Comparison of ENCODE assay signal across 19 cellular contexts in the genomic region with DNA sequence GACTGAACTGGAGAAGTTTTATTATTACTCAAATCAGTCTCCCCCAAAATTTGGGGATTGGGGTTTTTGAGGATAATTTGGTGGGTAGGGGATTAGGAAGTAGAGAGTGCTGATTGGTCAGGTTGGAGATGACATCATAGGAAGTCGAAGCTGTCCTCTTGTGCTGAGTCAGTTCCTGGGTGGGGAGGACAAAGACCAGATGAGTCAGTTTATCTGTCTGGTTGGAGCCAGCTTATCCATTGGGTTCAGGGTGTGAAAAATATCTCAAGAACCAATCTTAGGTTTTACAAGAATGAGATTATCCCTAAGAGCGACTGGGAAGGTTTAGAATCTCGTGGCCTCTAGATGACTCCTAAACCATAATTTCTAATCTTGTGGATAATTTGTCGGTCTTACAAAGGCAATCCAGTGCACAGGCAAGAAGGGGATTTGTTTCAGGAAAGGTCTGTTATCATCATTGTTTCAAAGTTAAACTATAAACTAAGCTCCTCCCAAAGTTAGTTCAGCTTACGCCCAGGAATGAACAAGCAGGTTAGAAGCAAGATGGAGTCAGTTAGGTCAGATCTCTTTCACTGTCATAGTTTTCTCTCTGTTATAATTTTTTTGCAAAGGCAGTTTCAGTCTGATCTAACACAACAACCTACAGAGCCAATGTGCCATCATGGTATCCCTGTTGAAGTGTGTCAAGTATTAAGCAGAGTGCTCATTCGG.
DNase-seq lines count a peak whose midpoint lies in the region; ATAC-seq, FAIRE-seq and TF ChIP-seq lines count a peak whose summit lies in the region.
"Had no signal": no experiment of that assay in that cellular context is flagged by ENCODE, and none has a peak within 500 bp of the region (broad histone marks: within the 10 kb centered on the region; RNA-seq: fewer than 3 reads in every experiment).

No MANE protein-coding gene starts in this region.

- CTCF ChIA-PET in HepG2 (lab: Yijun Ruan, JAX; ENCODE audit: low intra/inter-chr PET ratio, low total read pairs), result no interaction called here
- CTCF ChIA-PET in endothelial cell of umbilical vein (lab: Charles Lee), result no interaction called here

- BruUV-seq in HepG2 (replicated peaks; lab: Mats Ljungman, UMichigan), result no TSS peak
- no TSS peak for BruUV-seq in endothelial cell of umbilical vein (replicated peaks; lab: Mats Ljungman, UMichigan)

- 7% methylated on average over 6 of the region's 6 CpGs for WGBS in HepG2 (ENCODE audit: low lambda C conversion rate)
- 77% methylated on average over 6 of the region's 6 CpGs for WGBS in right lobe of liver (ENCODE audit: insufficient coverage, low coverage, low lambda C conversion rate, missing lambda C conversion rate)

- TF ChIP-seq CTCF in HepG2 (CRISPR knock-in tag; IDR thresholded peaks at IDR 0.05) (no peak), right lobe of liver (IDR thresholded peaks at IDR 0.05) (no peak), endothelial cell of umbilical vein (IDR thresholded peaks at IDR 0.05; ENCODE audit: extremely low read depth in 1 of 2, insufficient read depth in 1 of 2, low read depth in 1 of 2, low read length in 2 of 2) (no peak)

- DNase-seq in HepG2 (ENCODE audit: low spot score), result no peak
- no peak for DNase-seq in right lobe of liver
- peak; percentile 8 for DNase-seq in RPMI7951 (ENCODE audit: low read depth)
- DNase-seq in endothelial cell of umbilical vein (ENCODE audit: low read depth, low spot score), result no peak
- DNase-seq in stimulated activated CD4-positive, alpha-beta T cell treated with anti-CD3 and anti-CD28 coated beads, Interleukin-2, amount 100 ng/mL, for 24 hours, result no peak
- DNase-seq in sciatic nerve (ENCODE audit: low spot score), result no peak
- DNase-seq in KBM-7, result no peak
- DNase-seq: COR-L47, DMS153, NCI-H1417 treated with DMSO at 0.1 percent for 48 hours, NCI-H2029 treated with DMSO at 0.1 percent for 48 hours, NCI-H345, SIG-M5 had no signal

- TF ChIP-seq RAD21 in HepG2 (CRISPR knock-in tag; IDR thresholded peaks at IDR 0.05), result no peak

- dilution Hi-C loops in endothelial cell of umbilical vein (cut with MboI; ENCODE audit: extremely low pct_ligation_motif_present, low sequenced_read_pairs), result no loop called here

- H3K9ac ChIP-seq in HepG2 (ENCODE audit: insufficient read depth, low read depth, low read length) (no peak overlapping the region), endothelial cell of umbilical vein (replicated peaks; ENCODE audit: extremely low read depth, insufficient read depth, low read length) (no peak overlapping the region)

- no peak for TF ChIP-seq POLR2A in HepG2 (IDR thresholded peaks at IDR 0.05; ENCODE audit: insufficient read depth in 1 of 2, low read depth in 2 of 2, low read length in 2 of 2)
- TF ChIP-seq POLR2A in right lobe of liver (IDR thresholded peaks at IDR 0.05), result no peak
- no peak for TF ChIP-seq POLR2A in endothelial cell of umbilical vein (IDR thresholded peaks at IDR 0.05; ENCODE audit: low read depth, low read length)

- in situ Hi-C loops in HepG2 (cut with HindIII; ENCODE audit: extremely low pct_ligation_motif_present, low pct_unique_long_range_greater_than_20kb) (no loop called here), KBM-7 (cut with MboI; ENCODE audit: low pct_unique_long_range_greater_than_20kb, low sequenced_read_pairs) (no loop called here)

- H3K27me3 ChIP-seq in HepG2 (ENCODE audit: control insufficient read depth in 1 of 2, insufficient read depth in 2 of 2, low read length in 2 of 2), result no peaks in the 10 kb centered on the region
- H3K27me3 ChIP-seq in right lobe of liver, result no peaks in the 10 kb centered on the region
- H3K27me3 ChIP-seq in endothelial cell of umbilical vein (ENCODE audit: control insufficient read depth in 2 of 2, insufficient read depth in 2 of 2, low read length in 2 of 2), result peaks cover 0 to 8% of the 10 kb centered on the region in 2 experiments

- H3K9me3 ChIP-seq in HepG2 (ENCODE audit: low read length) (no peaks in the 10 kb centered on the region), right lobe of liver (no peaks in the 10 kb centered on the region), endothelial cell of umbilical vein (replicated peaks; ENCODE audit: control insufficient read depth, insufficient read depth, low read length) (no peaks in the 10 kb centered on the region)

- H3K79me2 ChIP-seq in HepG2 (ENCODE audit: insufficient read depth, low read length) (no peaks in the 10 kb centered on the region), endothelial cell of umbilical vein (ENCODE audit: control insufficient read depth, insufficient read depth, low read length) (no peaks in the 10 kb centered on the region)

- H3K27ac ChIP-seq in HepG2 (ENCODE audit: extremely low read length, insufficient read depth, low read length), result no peak overlapping the region
- no peak overlapping the region for H3K27ac ChIP-seq in right lobe of liver
- no peak overlapping the region for H3K27ac ChIP-seq in endothelial cell of umbilical vein (ENCODE audit: insufficient read depth, low read depth, low read length)
- H3K27ac ChIP-seq: C4-2B, HL-60 had no signal

- H4K20me1 ChIP-seq in HepG2 (ENCODE audit: insufficient read depth, low read length) (no peaks in the 10 kb centered on the region), endothelial cell of umbilical vein (replicated peaks; ENCODE audit: control insufficient read depth, extremely low read depth, insufficient read depth, low read length) (no peaks in the 10 kb centered on the region)

- no peak for FAIRE-seq in HepG2 (lab: Jason Lieb, UNC)
- FAIRE-seq in endothelial cell of umbilical vein (lab: Jason Lieb, UNC), result no peak
- FAIRE-seq: A204.1, G401.6, GM12891 had no signal

- intact Hi-C loops in HepG2 (cut with micrococcal nuclease; ENCODE audit: unreplicated experiment) (no loop called here), right lobe of liver (cut with DNase I) (no loop called here), endothelial cell of umbilical vein (cut with micrococcal nuclease) (no loop called here), sciatic nerve (cut with DNase I) (no loop called here)

- POLR2A ChIA-PET in HepG2 (lab: Yijun Ruan, JAX), result no interaction called here
- POLR2A ChIA-PET in endothelial cell of umbilical vein (lab: Charles Lee), result no interaction called here

- no peak overlapping the region for H2AFZ ChIP-seq in HepG2 (ENCODE audit: low read length)
- no peak overlapping the region for H2AFZ ChIP-seq in endothelial cell of umbilical vein (ENCODE audit: low read depth, low read length)

- no peaks in the 10 kb centered on the region for H3K9me1 ChIP-seq in endothelial cell of umbilical vein (replicated peaks; ENCODE audit: control insufficient read depth, extremely low read depth, insufficient read depth, low read length)

- H3K4me2 ChIP-seq in HepG2 (ENCODE audit: low read depth, low read length) (no peak overlapping the region), endothelial cell of umbilical vein (ENCODE audit: insufficient read depth, low read length) (no peak overlapping the region)

- H3K4me3 ChIP-seq in HepG2 (replicated peaks in 1 of 3; ENCODE audit: insufficient read depth in 1 of 3, low read depth in 2 of 3, low read length in 3 of 3) (no peak overlapping the region), right lobe of liver (no peak overlapping the region), endothelial cell of umbilical vein (replicated peaks in 1 of 3; ENCODE audit: insufficient read depth in 1 of 3, low read depth in 1 of 3, low read length in 3 of 3) (no peak overlapping the region)

- TF ChIP-seq EP300 in HepG2 (IDR thresholded peaks at IDR 0.05; ENCODE audit: low read depth in 2 of 2, low read length in 2 of 2) (no peak), HepG2 (CRISPR knock-in tag; IDR thresholded peaks at IDR 0.05; ENCODE audit: borderline replicate concordance) (no peak)

- ATAC-seq in HepG2 (no peak), right lobe of liver (no peak), sciatic nerve (no peak), HG02870 (IDR thresholded peaks at IDR 0.05; ENCODE audit: unreplicated experiment) (no peak)

- H3K4me1 ChIP-seq in HepG2 (ENCODE audit: insufficient read depth, low read length) (no peaks in the 10 kb centered on the region), right lobe of liver (no peaks in the 10 kb centered on the region), endothelial cell of umbilical vein (ENCODE audit: control insufficient read depth, extremely low read depth, insufficient read depth, low read length) (no peaks in the 10 kb centered on the region)

- H3K36me3 ChIP-seq in HepG2 (replicated peaks in 1 of 2; ENCODE audit: control insufficient read depth in 1 of 2, insufficient read depth in 2 of 2, low read length in 2 of 2) (no peaks in the 10 kb centered on the region), right lobe of liver (no peaks in the 10 kb centered on the region), endothelial cell of umbilical vein (ENCODE audit: control insufficient read depth in 2 of 2, extremely low read depth in 1 of 2, insufficient read depth in 2 of 2, low read length in 2 of 2) (no peaks in the 10 kb centered on the region)

TF ChIP-seq in HepG2, 621 proteins besides CTCF, POLR2A, EP300 and RAD21 (continues in another document):
- TF ChIP-seq, protein P1, sequence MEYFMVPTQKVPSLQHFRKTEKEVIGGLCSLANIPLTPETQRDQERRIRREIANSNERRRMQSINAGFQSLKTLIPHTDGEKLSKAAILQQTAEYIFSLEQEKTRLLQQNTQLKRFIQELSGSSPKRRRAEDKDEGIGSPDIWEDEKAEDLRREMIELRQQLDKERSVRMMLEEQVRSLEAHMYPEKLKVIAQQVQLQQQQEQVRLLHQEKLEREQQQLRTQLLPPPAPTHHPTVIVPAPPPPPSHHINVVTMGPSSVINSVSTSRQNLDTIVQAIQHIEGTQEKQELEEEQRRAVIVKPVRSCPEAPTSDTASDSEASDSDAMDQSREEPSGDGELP (IDR thresholded peaks at IDR 0.05; ENCODE audit: borderline replicate concordance, low read depth), result no peak
- no peak for TF ChIP-seq ATF1 (CRISPR knock-in tag; IDR thresholded peaks at IDR 0.05)
- TF ChIP-seq SMC3 (IDR thresholded peaks at IDR 0.05; ENCODE audit: low read length), result no peak
- TF ChIP-seq ARNT (IDR thresholded peaks at IDR 0.05), result no peak

TF ChIP-seq in endothelial cell of umbilical vein, 7 proteins besides CTCF, POLR2A, EP300 and RAD21:
- no peak for TF ChIP-seq GATA2 (IDR thresholded peaks at IDR 0.05; ENCODE audit: insufficient read depth, insufficient read length, low read depth, low read length)
- TF ChIP-seq EZH2 (IDR thresholded peaks at IDR 0.05; ENCODE audit: borderline replicate concordance, low read depth, low read length, severe bottlenecking), result no peak
- TF ChIP-seq POLR2AphosphoS5 (IDR thresholded peaks at IDR 0.05; ENCODE audit: insufficient read depth, low read depth, low read length), result no peak
- peak; percentile 35 for TF ChIP-seq JUN (IDR thresholded peaks at IDR 0.05; ENCODE audit: borderline replicate concordance, insufficient read depth, insufficient read length, low read depth)
- no peak for TF ChIP-seq MYC (IDR thresholded peaks at IDR 0.05; ENCODE audit: low read depth, low read length)
